ENCODE assay signal across 29 cellular contexts in genomic region chr3:53081318-53081717, GRCh38.
"Had no signal": no experiment of that assay in that cellular context is flagged by ENCODE, and none has a peak within 500 bp of the region (broad histone marks: within the 10 kb centered on the region; RNA-seq: fewer than 3 reads in every experiment).

No MANE protein-coding gene starts in this region.

- DNase-seq: activated CD4-positive, alpha-beta T cell treated with anti-CD3 and anti-CD28 coated beads, Interleukin-2, amount 50 U/mL, for 1 hour; activated CD4-positive, CD25-positive, alpha-beta regulatory T cell; activated CD8-positive, alpha-beta memory T cell treated with anti-CD3 and anti-CD28 coated beads, Interleukin-2, amount 10 ng/mL, durations not matched to agents 7 days and 5 days; activated CD8-positive, alpha-beta T cell treated with anti-CD3 and anti-CD28 coated beads for 36 hours; activated gamma-delta T cell; activated naive CD4-positive, alpha-beta T cell treated with anti-CD3 and anti-CD28 coated beads for 36 hours; activated T-cell treated with anti-CD3 and anti-CD28 coated beads, Interleukin-2, amount 50 U/mL, for 4 hours; anterior cingulate cortex; caudate nucleus; NCI-H1092; NCI-H1417; NCI-H1694; NCI-H2029; NCI-H2107; NCI-H510A treated with DMSO at 0.1 percent for 48 hours; NCI-H69; NK-92 treated with Interleukin-12 subunit alpha and Interleukin-12 subunit beta, amount 100 ng/mL, for 24 hours; OCI-M1; RPMI8226; T-cell had no signal

- H3K4me3 Mint-ChIP-seq: activated CD8-positive, alpha-beta memory T cell treated with anti-CD3 and anti-CD28 coated beads, Interleukin-2, amount 10 ng/mL, durations not matched to agents 7 days and 5 days; activated CD8-positive, alpha-beta T cell treated with anti-CD3 and anti-CD28 coated beads for 36 hours; activated naive CD4-positive, alpha-beta T cell treated with anti-CD3 and anti-CD28 coated beads for 36 hours; activated naive CD8-positive, alpha-beta T cell; activated T-cell treated with anti-CD3 and anti-CD28 coated beads, Interleukin-2, amount 50 U/mL, for 4 hours; activated T-helper 17 cell treated with anti-CD3 and anti-CD28 coated beads, Interleukin-2, amount 50 U/mL, for 72 hours; T-cell had no signal

- H3K4me1 Mint-ChIP-seq: activated CD8-positive, alpha-beta memory T cell treated with anti-CD3 and anti-CD28 coated beads, Interleukin-2, amount 10 ng/mL, durations not matched to agents 7 days and 5 days; activated T-helper 17 cell treated with anti-CD3 and anti-CD28 coated beads, Interleukin-2, amount 50 U/mL, for 72 hours; T-cell had no signal

- H3K4me1 ChIP-seq: adrenal gland, breast epithelium had no signal

- H3K9me3 Mint-ChIP-seq: activated CD8-positive, alpha-beta T cell treated with anti-CD3 and anti-CD28 coated beads for 36 hours; activated naive CD4-positive, alpha-beta T cell treated with anti-CD3 and anti-CD28 coated beads for 36 hours; activated T-cell treated with anti-CD3 and anti-CD28 coated beads, Interleukin-2, amount 50 U/mL, for 4 hours; activated T-helper 17 cell treated with anti-CD3 and anti-CD28 coated beads, Interleukin-2, amount 50 U/mL, for 72 hours; T-cell had no signal

- H3K4me2 ChIP-seq: KMS-11 had no signal

- H3K27ac ChIP-seq: adrenal gland, breast epithelium, KMS-11, SK-N-MC, VCaP had no signal

- H3K9ac ChIP-seq: KMS-11 had no signal

- ATAC-seq: activated CD8-positive, alpha-beta memory T cell treated with anti-CD3 and anti-CD28 coated beads, Interleukin-2, amount 10 ng/mL, durations not matched to agents 7 days and 5 days; activated CD8-positive, alpha-beta T cell treated with anti-CD3 and anti-CD28 coated beads for 36 hours; activated T-cell treated with anti-CD3 and anti-CD28 coated beads, Interleukin-2, amount 50 U/mL, for 4 hours; activated T-helper 17 cell treated with anti-CD3 and anti-CD28 coated beads, Interleukin-2, amount 50 U/mL, for 72 hours; Panc1; Right ventricle myocardium inferior; T-cell had no signal

- H3K27ac Mint-ChIP-seq: activated CD8-positive, alpha-beta memory T cell treated with anti-CD3 and anti-CD28 coated beads, Interleukin-2, amount 10 ng/mL, durations not matched to agents 7 days and 5 days; activated CD8-positive, alpha-beta T cell treated with anti-CD3 and anti-CD28 coated beads for 36 hours; activated naive CD4-positive, alpha-beta T cell treated with anti-CD3 and anti-CD28 coated beads for 36 hours; activated naive CD8-positive, alpha-beta T cell; activated T-helper 17 cell treated with anti-CD3 and anti-CD28 coated beads, Interleukin-2, amount 50 U/mL, for 72 hours; T-cell had no signal

- H3K27me3 Mint-ChIP-seq: activated CD8-positive, alpha-beta memory T cell treated with anti-CD3 and anti-CD28 coated beads, Interleukin-2, amount 10 ng/mL, durations not matched to agents 7 days and 5 days; activated CD8-positive, alpha-beta T cell treated with anti-CD3 and anti-CD28 coated beads for 36 hours; activated naive CD8-positive, alpha-beta T cell; activated T-helper 17 cell treated with anti-CD3 and anti-CD28 coated beads, Interleukin-2, amount 50 U/mL, for 72 hours; T-cell had no signal

- H3K9me3 ChIP-seq: adrenal gland, breast epithelium had no signal

- H3K36me3 Mint-ChIP-seq: activated CD8-positive, alpha-beta memory T cell treated with anti-CD3 and anti-CD28 coated beads, Interleukin-2, amount 10 ng/mL, durations not matched to agents 7 days and 5 days; activated naive CD8-positive, alpha-beta T cell had no signal

- H3K27me3 ChIP-seq: adrenal gland, breast epithelium had no signal

- H3K36me3 ChIP-seq: adrenal gland, breast epithelium had no signal

- H3K4me3 ChIP-seq: adrenal gland, breast epithelium, SK-N-MC had no signal
